ENCODE assay signal across 8 cellular contexts in genomic region chr10:102420810-102421644, GRCh38. TPM values are rescaled to one million over a fixed set of nuclear protein-coding genes. Genes with fewer than 3 reads are reported as not detected.
DNase-seq lines count a peak whose midpoint lies in the region; ATAC-seq and TF ChIP-seq lines count a peak whose summit lies in the region.

FBXL15 (plus strand) TSS chr10:102420836; CDS start chr10:102421130, 294 bp downstream.

- peak; percentile 87 for ATAC-seq in GM19324 (IDR thresholded peaks at IDR 0.05; ENCODE audit: low FRiP score, unreplicated experiment)
- peak; percentile 29 for ATAC-seq in HG03469 (IDR thresholded peaks at IDR 0.05; ENCODE audit: unreplicated experiment)
- ATAC-seq in left colon, result peak; percentile 70

- intact Hi-C loops in activated CD4-positive, alpha-beta T cell treated with anti-CD3 and anti-CD28 coated beads, Interleukin-2, amount 10 ng/mL, durations not matched to agents 24 days and 14 days (cut with micrococcal nuclease), result loop anchor here (1.0 kb wide), 6 partner anchors 11 to 269 kb away; partner anchors contain the start of genes ACTR1A, CUEDC2 and NOLC1
- intact Hi-C loops in colonic mucosa (cut with DNase I) (loop anchor here (5.0 kb wide), 1 partner anchor 61 kb away; no protein-coding TSS in a partner anchor), left colon (cut with DNase I, micrococcal nuclease) (no loop called here)

- H3K27me3 ChIP-seq in BE2C, result no peaks in the 10 kb centered on the region
- H3K27me3 ChIP-seq in colonic mucosa, result no peaks in the 10 kb centered on the region

- peaks cover 26% of the 10 kb centered on the region for H3K4me1 Mint-ChIP-seq in activated CD4-positive, alpha-beta T cell treated with anti-CD3 and anti-CD28 coated beads, Interleukin-2, amount 10 ng/mL, durations not matched to agents 24 days and 14 days

- peaks cover 12% of the 10 kb centered on the region for H3K36me3 ChIP-seq in BE2C
- no peaks in the 10 kb centered on the region for H3K36me3 ChIP-seq in colonic mucosa

- no peaks in the 10 kb centered on the region for H3K9me3 Mint-ChIP-seq in activated CD4-positive, alpha-beta T cell treated with anti-CD3 and anti-CD28 coated beads, Interleukin-2, amount 10 ng/mL, durations not matched to agents 24 days and 14 days

- H3K27ac ChIP-seq in colonic mucosa, result peak within 1 kb of the TSS; percentile 88

- H3K4me3 ChIP-seq in BE2C (ENCODE audit: low read depth, low read length) (peak within 1 kb of the TSS; percentile 92), colonic mucosa (peak within 1 kb of the TSS; percentile 71)

- TF ChIP-seq CTCF in BE2C (IDR thresholded peaks at IDR 0.05; ENCODE audit: low read depth, low read length), result no peak
- TF ChIP-seq CTCF in colonic mucosa (IDR thresholded peaks at IDR 0.05), result no peak

- H3K9me3 ChIP-seq in BE2C, result no peaks in the 10 kb centered on the region
- H3K9me3 ChIP-seq in colonic mucosa, result no peaks in the 10 kb centered on the region

- peak within 1 kb of the TSS; percentile 88 to 95 for H3K9ac ChIP-seq in colonic mucosa (ENCODE audit: low read depth in 2 of 2, low read length in 2 of 2)

- H3K27ac Mint-ChIP-seq in activated CD4-positive, alpha-beta T cell treated with anti-CD3 and anti-CD28 coated beads, Interleukin-2, amount 10 ng/mL, durations not matched to agents 24 days and 14 days, result peak within 1 kb of the TSS; percentile 95

- peaks cover 17% of the 10 kb centered on the region for H3K36me3 Mint-ChIP-seq in activated CD4-positive, alpha-beta T cell treated with anti-CD3 and anti-CD28 coated beads, Interleukin-2, amount 10 ng/mL, durations not matched to agents 24 days and 14 days (ENCODE audit: low read depth)

- peak; percentile 95 for DNase-seq in BE2C
- DNase-seq in NCI-H526 treated with DMSO at 0.1 percent for 48 hours (lab: John Stamatoyannopoulos, UW), result peak; percentile 89
- peak; percentile 99 for DNase-seq in activated CD4-positive, alpha-beta T cell treated with anti-CD3 and anti-CD28 coated beads, Interleukin-2, amount 10 ng/mL, durations not matched to agents 24 days and 14 days
- peak; percentile 97 for DNase-seq in colonic mucosa
- peak; percentile 97 to 98 for DNase-seq in left colon
- DNase-seq in stimulated activated CD4-positive, alpha-beta T cell treated with anti-CD3 and anti-CD28 coated beads, Interleukin-1b, Interleukin-23, amount 100 ng/mL, for 48 hours, result peak; percentile 98

- peak within 1 kb of the TSS; percentile 96 for H3K4me3 Mint-ChIP-seq in activated CD4-positive, alpha-beta T cell treated with anti-CD3 and anti-CD28 coated beads, Interleukin-2, amount 10 ng/mL, durations not matched to agents 24 days and 14 days

- peaks cover 2% of the 10 kb centered on the region; the same call in 1 of the 2 replicates for H3K4me1 ChIP-seq in BE2C
- H3K4me1 ChIP-seq in colonic mucosa, result peaks cover 15% of the 10 kb centered on the region

- peaks cover 20% of the 10 kb centered on the region for H3K27me3 Mint-ChIP-seq in activated CD4-positive, alpha-beta T cell treated with anti-CD3 and anti-CD28 coated beads, Interleukin-2, amount 10 ng/mL, durations not matched to agents 24 days and 14 days

RNA-seq across cellular contexts. Expression of gene FBXL15, which starts in this region (rescaled TPM):
- 164 TPM for polyA plus RNA-seq in BE2C (2012; ENCODE audit: insufficient read depth, insufficient read length, low read depth)
- 14.0 and 16.4 TPM in 2 replicates for total RNA-seq in activated CD4-positive, alpha-beta T cell treated with anti-CD3 and anti-CD28 coated beads, Interleukin-2, amount 10 ng/mL, durations not matched to agents 24 days and 14 days
- total RNA-seq in colonic mucosa (10 to 100 TPM; 23.7 to 37.3 TPM), left colon (10 to 100 TPM; 22.5 to 27.8 TPM)

Comparison
In these comparisons a context has a peak if more than half of its experiments do, and no peak if none do; other contexts are left out.
1. Peak in every context shown above with its lines: DNase-seq, ATAC-seq, H3K4me3 ChIP-seq and H3K27ac ChIP-seq.
2. ATAC-seq: peak in every context shown above with its lines; median percentile 87 in GM19324; 70 in left colon; 29 in HG03469.
3. intact Hi-C loops: an anchor here in activated CD4-positive, alpha-beta T cell treated with anti-CD3 and anti-CD28 coated beads, Interleukin-2, amount 10 ng/mL, durations not matched to agents 24 days and 14 days (1.0 kb wide) and colonic mucosa (5.0 kb wide); none called in left colon.